Comparison of ENCODE assay signal across 10 cellular contexts in genomic region chr11:114315749-114316368, GRCh38. TPM values are rescaled to one million over a fixed set of nuclear protein-coding genes. Genes with fewer than 3 reads are reported as not detected.
DNase-seq lines count a peak whose midpoint lies in the region; ATAC-seq and TF ChIP-seq lines count a peak whose summit lies in the region.
"Had no signal": no experiment of that assay in that cellular context is flagged by ENCODE, and none has a peak within 500 bp of the region (broad histone marks: within the 10 kb centered on the region; RNA-seq: fewer than 3 reads in every experiment).

No MANE protein-coding gene starts in this region.

- H3K27ac Mint-ChIP-seq in activated naive CD8-positive, alpha-beta T cell treated with anti-CD3 and anti-CD28 coated beads for 36 hours = peak overlapping the region; percentile 69

- H3K4me1 Mint-ChIP-seq in activated naive CD8-positive, alpha-beta T cell treated with anti-CD3 and anti-CD28 coated beads for 36 hours = peaks cover 17% of the 10 kb centered on the region

- no peaks in the 10 kb centered on the region for H3K27me3 ChIP-seq in right atrium auricular region
- H3K27me3 ChIP-seq in left lung = no peaks in the 10 kb centered on the region
- no peaks in the 10 kb centered on the region for H3K27me3 ChIP-seq in uterus

- H3K9me3 Mint-ChIP-seq in activated naive CD8-positive, alpha-beta T cell treated with anti-CD3 and anti-CD28 coated beads for 36 hours = no peaks in the 10 kb centered on the region

- H3K36me3 ChIP-seq in right atrium auricular region (peaks cover 36% of the 10 kb centered on the region), left lung (peaks cover 0 to 29% of the 10 kb centered on the region in 2 donors), uterus (no peaks in the 10 kb centered on the region)

- peak overlapping the region; percentile 59 for H3K4me3 Mint-ChIP-seq in activated naive CD8-positive, alpha-beta T cell treated with anti-CD3 and anti-CD28 coated beads for 36 hours

- TF ChIP-seq POLR2A in uterus (IDR thresholded peaks at IDR 0.05) = no peak

- H3K4me1 ChIP-seq in right atrium auricular region (peaks cover 0 to 17% of the 10 kb centered on the region in 2 donors), left lung (peaks cover 40 to 48% of the 10 kb centered on the region in 2 donors), uterus (no peaks in the 10 kb centered on the region)

- H3K4me3 ChIP-seq in right atrium auricular region (no peak overlapping the region), left lung (no peak overlapping the region), uterus (no peak overlapping the region)

- DNase-seq in Right ventricle myocardium superior (no peak), right atrium auricular region (ENCODE audit: low spot score) (no peak), left lung (no peak), uterus (peak in 1 of 2 donors; percentile 37), OCI-M2 (lab: John Stamatoyannopoulos, UW; ENCODE audit: unreplicated experiment) (no peak)
- DNase-seq in activated naive CD8-positive, alpha-beta T cell treated with anti-CD3 and anti-CD28 coated beads for 36 hours = no peak
- DNase-seq: activated CD4-positive, alpha-beta T cell treated with anti-CD3 and anti-CD28 coated beads for 4 hours; NCI-H187 treated with DMSO at 0.1 percent for 48 hours had no signal

- H3K27ac ChIP-seq in right atrium auricular region (peak overlapping the region in 1 of 2 donors; percentile 17), left lung (peak overlapping the region; percentile 55 to 63), uterus (peak overlapping the region; percentile 32 to 73)

- H3K27me3 Mint-ChIP-seq in activated naive CD8-positive, alpha-beta T cell treated with anti-CD3 and anti-CD28 coated beads for 36 hours = peaks cover 19% of the 10 kb centered on the region

- no peaks in the 10 kb centered on the region for H3K36me3 Mint-ChIP-seq in activated naive CD8-positive, alpha-beta T cell treated with anti-CD3 and anti-CD28 coated beads for 36 hours

- TF ChIP-seq CTCF in right atrium auricular region (IDR thresholded peaks at IDR 0.05) (no peak), left lung (IDR thresholded peaks at IDR 0.05) (no peak), uterus (IDR thresholded peaks at IDR 0.05) (peak in 1 of 4 experiments; percentile 2)

- intact Hi-C loops in Right ventricle myocardium superior (cut with DNase I) = no loop called here
- intact Hi-C loops in left lung (cut with DNase I) = no loop called here
- intact Hi-C loops in uterus (cut with DNase I; ENCODE audit: low total_unique reads) = no loop called here

- H3K9me3 ChIP-seq in right atrium auricular region = no peaks in the 10 kb centered on the region
- no peaks in the 10 kb centered on the region for H3K9me3 ChIP-seq in left lung
- no peaks in the 10 kb centered on the region for H3K9me3 ChIP-seq in uterus

- ATAC-seq in Right ventricle myocardium superior (ENCODE audit: poor library complexity) (peak; percentile 32), left lung (peak; percentile 69), GM18909 (IDR thresholded peaks at IDR 0.05; ENCODE audit: poor library complexity, unreplicated experiment) (no peak), HG02678 (IDR thresholded peaks at IDR 0.05; ENCODE audit: unreplicated experiment) (no peak)

RNA-seq across cellular contexts. Expression of gene NNMT, which starts 19.7 kb away (rescaled TPM):
- total RNA-seq in Right ventricle myocardium superior (29.8 TPM), right atrium auricular region (100 to 1,000 TPM in 1 of 2 donors, 10 to 100 TPM in 1; 83.7 to 240 TPM), left lung (100 to 1,000 TPM; 165 to 244 TPM), uterus (100 to 1,000 TPM in 2 of 4 donors, 10 to 100 TPM in 1, 1 to 10 TPM in 1; 4.6 to 362 (median 116) TPM)
- not detected for total RNA-seq in activated naive CD8-positive, alpha-beta T cell treated with anti-CD3 and anti-CD28 coated beads for 36 hours

Comparison
In these comparisons a context has a peak if more than half of its experiments do, and no peak if none do; other contexts are left out.
1. ATAC-seq: peak in Right ventricle myocardium superior (single experiment) and left lung (single experiment); none in GM18909 (single experiment) and HG02678 (single experiment).
2. RNA of gene NNMT, which starts 19.7 kb away (total RNA-seq): 165 to 244 TPM in left lung, 83.7 to 240 TPM in right atrium auricular region, 4.6 to 362 TPM in uterus and 29.8 TPM in Right ventricle myocardium superior (single experiment); not detected in activated naive CD8-positive, alpha-beta T cell treated with anti-CD3 and anti-CD28 coated beads for 36 hours; every median in the first group is over 4 times any median in the second.